1 cellular context compared by ENCODE assay signal in the genomic region with DNA sequence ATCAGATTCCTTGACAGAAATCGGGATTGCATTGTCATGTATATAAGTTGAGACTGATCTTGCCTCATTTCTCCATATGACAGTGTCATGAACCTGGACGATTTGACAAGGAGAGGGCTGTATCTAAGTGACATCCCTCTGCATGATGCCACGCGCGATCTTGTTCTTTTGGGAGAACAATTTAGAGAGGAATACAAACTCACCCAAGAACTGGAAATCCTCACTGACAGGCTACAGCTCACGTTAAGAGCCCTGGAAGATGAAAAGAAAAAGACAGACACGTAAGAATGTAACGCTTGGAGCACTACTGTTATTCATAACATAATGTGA.
TF ChIP-seq lines count a peak whose summit lies in the region.

No MANE protein-coding gene starts in this region.

TF ChIP-seq in IMR-90, 13 proteins besides CTCF, POLR2A, EP300 and RAD21:
- TF ChIP-seq MAFK (IDR thresholded peaks at IDR 0.05; ENCODE audit: low read depth, low read length) (no peak), BHLHE40 (IDR thresholded peaks at IDR 0.05; ENCODE audit: low read depth, low read length) (no peak), RFX5 (IDR thresholded peaks at IDR 0.05; ENCODE audit: low read depth, low read length) (no peak)
